17 cellular contexts compared by ENCODE assay signal in the genomic region with DNA sequence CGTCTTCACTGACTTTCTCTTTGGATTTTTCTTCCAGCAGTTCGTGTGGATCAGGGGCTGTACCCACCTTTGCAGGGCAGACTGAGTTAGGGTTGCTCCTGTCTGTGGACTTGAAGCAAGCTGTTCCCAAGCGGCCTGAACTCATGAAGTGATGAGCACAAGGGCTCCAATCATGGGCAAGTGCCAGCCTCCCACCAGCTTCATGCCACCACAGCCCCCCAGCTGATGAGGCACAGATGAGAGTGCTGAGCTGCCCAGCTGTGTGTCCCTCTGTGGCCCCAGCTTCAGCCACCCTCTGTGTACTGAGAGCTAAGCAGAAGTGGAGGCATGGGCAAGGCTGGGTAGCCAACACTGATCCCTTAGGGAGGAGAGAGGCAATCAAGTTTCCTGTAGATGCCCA. TPM values are rescaled to one million over a fixed set of nuclear protein-coding genes. Genes with fewer than 3 reads are reported as not detected.
A peak's percentile ranks its signal among the peaks of the same experiment; 100 is the strongest.
DNase-seq lines count a peak whose midpoint lies in the region; ATAC-seq lines count a peak whose summit lies in the region.
"Had no signal": no experiment of that assay in that cellular context is flagged by ENCODE, and none has a peak within 500 bp of the region (broad histone marks: within the 10 kb centered on the region; RNA-seq: fewer than 3 reads in every experiment).

No MANE protein-coding gene starts in this region.

- DNase-seq in left cardiac atrium (peak; percentile 8), Right ventricle myocardium inferior (ENCODE audit: missing footprints) (no peak), T-helper 17 cell (no peak), posterior vena cava (ENCODE audit: low spot score) (peak; percentile 46), KG1 (lab: John Stamatoyannopoulos, UW) (no peak), mesenteric fat pad (ENCODE audit: low spot score) (no peak)
- DNase-seq: ACHN, BE2C, DMS53, GF-D8, GOT3, IMR-90 had no signal

- peaks cover 8% of the 10 kb centered on the region for H3K27me3 Mint-ChIP-seq in T-helper 17 cell

- no peaks in the 10 kb centered on the region for H3K36me3 Mint-ChIP-seq in T-helper 17 cell (ENCODE audit: low read depth)

- H3K4me3 Mint-ChIP-seq in T-helper 17 cell = no peak overlapping the region
- H3K4me3 Mint-ChIP-seq: CD14-positive monocyte had no signal

- ATAC-seq in left cardiac atrium (no peak), Right ventricle myocardium inferior (no peak), T-helper 17 cell (no peak), HG02588 (IDR thresholded peaks at IDR 0.05; ENCODE audit: unreplicated experiment) (no peak)

- peaks cover 24% of the 10 kb centered on the region for H3K4me1 Mint-ChIP-seq in T-helper 17 cell

- intact Hi-C loops in left cardiac atrium (cut with DNase I) = loop anchor here in 1 of 2 donors (2.0 kb wide), 1 partner anchor 32 kb away; no protein-coding TSS in a partner anchor
- intact Hi-C loops in Right ventricle myocardium inferior (cut with DNase I) = loop anchor here (1.0 to 5.0 kb wide), 2 partner anchors 32 to 94 kb away; no protein-coding TSS in a partner anchor
- intact Hi-C loops in posterior vena cava (cut with DNase I) = no loop called here

- no peaks in the 10 kb centered on the region for H3K9me3 ChIP-seq in T-helper 17 cell (ENCODE audit: control insufficient read depth, low read length, poor library complexity, severe bottlenecking)
- H3K9me3 ChIP-seq: BE2C, HAP-1 had no signal

- peak overlapping the region; percentile 79 for H3K27ac Mint-ChIP-seq in T-helper 17 cell
- H3K27ac Mint-ChIP-seq: CD14-positive monocyte had no signal

RNA-seq across cellular contexts. Expression of a gene that starts 3.3 kb away (rescaled TPM):
- total RNA-seq in left cardiac atrium (10 to 100 TPM in 1 of 2 donors, 1 to 10 TPM in 1; 8.4 to 13.5 TPM), Right ventricle myocardium inferior (8.2 TPM), T-helper 17 cell (100 to 1,000 TPM; 228 to 238 TPM), posterior vena cava (10 to 100 TPM; 20.8 to 29.0 TPM), mesenteric fat pad (31.9 TPM)
- total RNA-seq: A172 had no signal

RNA-seq across cellular contexts. Expression of a gene that starts 12.5 kb away (rescaled TPM):
- 10 to 100 TPM; 53.4 to 76.6 TPM for total RNA-seq in left cardiac atrium
- total RNA-seq in Right ventricle myocardium inferior = 55.6 TPM
- total RNA-seq in T-helper 17 cell = 10 to 100 TPM in 1 of 2 donors, 1 to 10 TPM in 1; 9.2 to 48.3 TPM
- total RNA-seq in posterior vena cava = 10 to 100 TPM; 25.3 to 27.1 TPM
- 27.9 TPM for total RNA-seq in mesenteric fat pad

RNA-seq across cellular contexts. Expression of a gene that starts 28.1 kb away (rescaled TPM):
- total RNA-seq in left cardiac atrium = under 1 TPM in 1 of 2 donors, not detected in 1; 0.65 TPM
- total RNA-seq in Right ventricle myocardium inferior = 0.92 TPM
- total RNA-seq in T-helper 17 cell = under 1 TPM in 1 of 2 donors, not detected in 1; 0.42 TPM
- not detected for total RNA-seq in posterior vena cava
- not detected for total RNA-seq in mesenteric fat pad
- total RNA-seq: A172, HT-29, IMR-90 had no signal

RNA-seq across cellular contexts. Expression of a gene that starts 29.7 kb away (rescaled TPM):
- total RNA-seq in left cardiac atrium = 10 to 100 TPM; 72.1 to 83.8 TPM
- 162 TPM for total RNA-seq in Right ventricle myocardium inferior
- 1 to 10 TPM; 4.1 to 5.3 TPM for total RNA-seq in T-helper 17 cell
- 10 to 100 TPM; 29.2 to 31.2 TPM for total RNA-seq in posterior vena cava
- total RNA-seq in mesenteric fat pad = 10.6 TPM

RNA-seq across cellular contexts. Expression of a gene that starts 39.8 kb away (rescaled TPM):
- total RNA-seq in left cardiac atrium = not detected
- not detected for total RNA-seq in Right ventricle myocardium inferior
- total RNA-seq in T-helper 17 cell = not detected
- total RNA-seq in posterior vena cava = not detected
- total RNA-seq in mesenteric fat pad = 2.7 TPM
- total RNA-seq: A172, IMR-90 had no signal

Comparison
In these comparisons a context has a peak if more than half of its experiments do, and no peak if none do; other contexts are left out.
1. DNase-seq: peak in left cardiac atrium (single experiment) and posterior vena cava (single experiment); none in Right ventricle myocardium inferior (single experiment), T-helper 17 cell (0 of 3), KG1 (single experiment) and mesenteric fat pad (single experiment).